8 cellular contexts compared by ENCODE assay signal in genomic region chr2:231191896-231192872, GRCh38. TPM values are rescaled to one million over a fixed set of nuclear protein-coding genes. Genes with fewer than 3 reads are reported as not detected.
A peak's percentile ranks its signal among the peaks of the same experiment; 100 is the strongest.
DNase-seq lines count a peak whose midpoint lies in the region; ATAC-seq and TF ChIP-seq lines count a peak whose summit lies in the region.

No MANE protein-coding gene starts in this region.

- H3K36me3 Mint-ChIP-seq in activated CD4-positive, alpha-beta memory T cell treated with anti-CD3 and anti-CD28 coated beads for 36 hours, result no peaks in the 10 kb centered on the region
- no peaks in the 10 kb centered on the region for H3K36me3 Mint-ChIP-seq in CD4-positive, alpha-beta T cell (ENCODE audit: low read depth)

- CTCF ChIA-PET in activated CD4-positive, alpha-beta memory T cell treated with anti-CD3 and anti-CD28 coated beads for 36 hours (lab: Charles Lee), result interaction anchor here (0.6 to 1.3 kb wide), 2 partner anchors 88 to 300 kb away, joined by 4 to 5 read pairs; no protein-coding TSS in a partner anchor
- CTCF ChIA-PET in CD4-positive, alpha-beta T cell (lab: Charles Lee), result interaction anchor here (0.7 kb wide), 1 partner anchor 9 kb away, joined by 3 read pairs; no protein-coding TSS in a partner anchor

- intact Hi-C loops in posterior cingulate gyrus (cut with DNase I), result loop anchor here (10.0 kb wide), 1 partner anchor 87 kb away; no protein-coding TSS in a partner anchor
- intact Hi-C loops in activated CD4-positive, alpha-beta memory T cell treated with anti-CD3 and anti-CD28 coated beads for 36 hours (cut with micrococcal nuclease), result no loop called here
- intact Hi-C loops in CD4-positive, alpha-beta T cell (cut with DNase I, micrococcal nuclease), result no loop called here

- H3K27ac ChIP-seq in CD4-positive, alpha-beta T cell (ENCODE audit: low read depth, low read length), result no peak overlapping the region

- H3K27ac Mint-ChIP-seq in activated CD4-positive, alpha-beta memory T cell treated with anti-CD3 and anti-CD28 coated beads for 36 hours, result no peak overlapping the region
- no peak overlapping the region for H3K27ac Mint-ChIP-seq in CD4-positive, alpha-beta T cell

- POLR2A ChIA-PET in activated CD4-positive, alpha-beta memory T cell treated with anti-CD3 and anti-CD28 coated beads for 36 hours (lab: Charles Lee), result no interaction called here
- POLR2A ChIA-PET in CD4-positive, alpha-beta T cell (lab: Charles Lee), result no interaction called here

- H3K27me3 Mint-ChIP-seq in activated CD4-positive, alpha-beta memory T cell treated with anti-CD3 and anti-CD28 coated beads for 36 hours, result peaks cover 22% of the 10 kb centered on the region
- peaks cover 27% of the 10 kb centered on the region for H3K27me3 Mint-ChIP-seq in CD4-positive, alpha-beta T cell

- H3K4me1 Mint-ChIP-seq in activated CD4-positive, alpha-beta memory T cell treated with anti-CD3 and anti-CD28 coated beads for 36 hours (ENCODE audit: low read depth), result no peaks in the 10 kb centered on the region
- H3K4me1 Mint-ChIP-seq in CD4-positive, alpha-beta T cell (ENCODE audit: low read depth), result no peaks in the 10 kb centered on the region

- H3K9me3 ChIP-seq in CD4-positive, alpha-beta T cell (ENCODE audit: control insufficient read depth, low read length), result no peaks in the 10 kb centered on the region

- no peak overlapping the region for H3K4me3 ChIP-seq in fibroblast of pulmonary artery (replicated peaks; ENCODE audit: low read depth, low read length)

- DNase-seq in GOT3 (lab: John Stamatoyannopoulos, UW), result peak; percentile 24
- DNase-seq in SHP77 (lab: John Stamatoyannopoulos, UW), result peak; percentile 62 to 77
- DNase-seq in fibroblast of pulmonary artery (ENCODE audit: low read depth), result peak; percentile 91
- peak in 7 of 10 donors; percentile 20 to 86 (median 40) for DNase-seq in posterior cingulate gyrus
- DNase-seq in activated CD4-positive, alpha-beta memory T cell treated with anti-CD3 and anti-CD28 coated beads for 36 hours, result no peak
- no peak for DNase-seq in activated T-cell treated with anti-CD3 and anti-CD28 coated beads, Interleukin-2, amount 50 U/mL, for 48 hours
- no peak for DNase-seq in CD4-positive, alpha-beta T cell
- DNase-seq in occipital lobe (lab: John Stamatoyannopoulos, UW), result no peak

- ATAC-seq in CD4-positive, alpha-beta T cell (ENCODE audit: poor library complexity), result no peak

- no peaks in the 10 kb centered on the region for H3K9me3 Mint-ChIP-seq in activated CD4-positive, alpha-beta memory T cell treated with anti-CD3 and anti-CD28 coated beads for 36 hours
- no peaks in the 10 kb centered on the region for H3K9me3 Mint-ChIP-seq in CD4-positive, alpha-beta T cell

- peak; percentile 93 for TF ChIP-seq CTCF in fibroblast of pulmonary artery (IDR thresholded peaks at IDR 0.05; ENCODE audit: low read length, missing control alignments)
- TF ChIP-seq CTCF in CD4-positive, alpha-beta T cell (IDR thresholded peaks at IDR 0.05), result no peak

- peaks cover 31% of the 10 kb centered on the region for H3K27me3 ChIP-seq in CD4-positive, alpha-beta T cell (ENCODE audit: control insufficient read depth, insufficient read depth, low read length)

- H3K4me3 Mint-ChIP-seq in activated CD4-positive, alpha-beta memory T cell treated with anti-CD3 and anti-CD28 coated beads for 36 hours, result no peak overlapping the region
- H3K4me3 Mint-ChIP-seq in CD4-positive, alpha-beta T cell, result no peak overlapping the region

RNA-seq across cellular contexts. Expression of gene ARMC9, which starts 6.2 kb away (rescaled TPM):
- 1 to 10 TPM; 3.0 TPM for total RNA-seq in activated CD4-positive, alpha-beta memory T cell treated with anti-CD3 and anti-CD28 coated beads for 36 hours
- total RNA-seq in CD4-positive, alpha-beta T cell, result under 1 TPM; 0.16 to 0.42 TPM
- 16.1 TPM for total RNA-seq in occipital lobe

Comparison
In these comparisons a context has a peak if more than half of its experiments do, and no peak if none do; other contexts are left out.
1. DNase-seq: peak in GOT3 (single experiment), SHP77 (2 of 2), fibroblast of pulmonary artery (single experiment) and posterior cingulate gyrus (7 of 10); none in activated CD4-positive, alpha-beta memory T cell treated with anti-CD3 and anti-CD28 coated beads for 36 hours (single experiment), activated T-cell treated with anti-CD3 and anti-CD28 coated beads, Interleukin-2, amount 50 U/mL, for 48 hours (0 of 2), CD4-positive, alpha-beta T cell (0 of 10) and occipital lobe (single experiment).